In the genomic region with DNA sequence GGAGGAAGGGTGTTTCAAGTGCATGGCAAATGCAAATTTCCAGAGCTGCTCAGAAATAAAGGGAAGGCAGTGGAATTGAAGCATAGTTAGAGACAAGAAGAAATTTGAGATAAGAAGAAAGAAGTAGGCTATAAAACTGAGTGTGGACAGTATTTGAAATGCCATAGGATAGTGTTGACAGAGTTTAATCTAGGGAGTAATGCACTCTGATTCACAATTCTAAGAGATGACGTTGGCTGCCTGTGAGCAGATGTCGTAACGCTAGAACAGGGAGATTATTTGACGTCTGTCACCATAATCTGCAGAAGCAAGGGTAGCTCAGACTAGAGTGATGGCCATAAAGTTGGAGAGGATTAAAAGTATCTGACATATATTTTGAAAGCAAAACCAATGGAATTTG, we compare ENCODE assay signal across 20 cellular contexts.
DNase-seq lines count a peak whose midpoint lies in the region; ATAC-seq and TF ChIP-seq lines count a peak whose summit lies in the region.
"Had no signal": no experiment of that assay in that cellular context is flagged by ENCODE, and none has a peak within 500 bp of the region (broad histone marks: within the 10 kb centered on the region; RNA-seq: fewer than 3 reads in every experiment).

No MANE protein-coding gene starts in this region.

- no peaks in the 10 kb centered on the region for H3F3A ChIP-seq in PC-3 (ENCODE audit: low read length, unreplicated experiment)

- TF ChIP-seq CTCF in heart left ventricle (IDR thresholded peaks at IDR 0.05) (no peak), hepatocyte (IDR thresholded peaks at IDR 0.05; ENCODE audit: poor library complexity) (no peak), PC-3 (conservative IDR thresholded peaks at IDR 0.05; ENCODE audit: low read depth, low read length) (no peak)

- no peak for TF ChIP-seq POLR2A in heart left ventricle (IDR thresholded peaks at IDR 0.05)

- no peaks in the 10 kb centered on the region for H3K4me1 ChIP-seq in heart left ventricle
- no peaks in the 10 kb centered on the region for H3K4me1 ChIP-seq in hepatocyte (ENCODE audit: insufficient read depth)
- H3K4me1 ChIP-seq in PC-3 (ENCODE audit: insufficient read depth, low read length): no peaks in the 10 kb centered on the region
- H3K4me1 ChIP-seq: BLaER1 had no signal

- H3K36me3 ChIP-seq in heart left ventricle: no peaks in the 10 kb centered on the region
- no peaks in the 10 kb centered on the region for H3K36me3 ChIP-seq in hepatocyte (replicated peaks; ENCODE audit: insufficient read depth, low read depth)
- H3K36me3 ChIP-seq in PC-3 (ENCODE audit: low read depth, low read length): no peaks in the 10 kb centered on the region
- H3K36me3 ChIP-seq: BLaER1 had no signal

- no peaks in the 10 kb centered on the region for H3K9me2 ChIP-seq in hepatocyte (replicated peaks; ENCODE audit: insufficient read depth)
- no peaks in the 10 kb centered on the region for H3K9me2 ChIP-seq in PC-3 (replicated peaks; ENCODE audit: low read length)

- ATAC-seq in left cardiac atrium: peak; percentile 34 to 85
- ATAC-seq in heart left ventricle: no peak
- ATAC-seq in HG03196 (IDR thresholded peaks at IDR 0.05; ENCODE audit: unreplicated experiment): no peak
- no peak for ATAC-seq in GM21723 (IDR thresholded peaks at IDR 0.05; ENCODE audit: unreplicated experiment)
- ATAC-seq in PC-3: no peak
- ATAC-seq: CD8-positive, alpha-beta T cell; GM12878; GM23338; HCT116 had no signal

- POLR2A ChIA-PET in PC-3 (lab: Charles Lee; ENCODE audit: unreplicated experiment): no interaction called here

- H3K79me2 ChIP-seq in hepatocyte (no peaks in the 10 kb centered on the region), PC-3 (ENCODE audit: low read length) (no peaks in the 10 kb centered on the region)

- CTCF ChIA-PET in PC-3 (lab: Charles Lee): no interaction called here

- H3K4me3 ChIP-seq in heart left ventricle (no peak overlapping the region), hepatocyte (no peak overlapping the region), PC-3 (ENCODE audit: low read length) (no peak overlapping the region)
- H3K4me3 ChIP-seq: BLaER1, GM12878, GM23338 had no signal

- H3K27ac ChIP-seq in heart left ventricle (no peak overlapping the region), hepatocyte (no peak overlapping the region), PC-3 (ENCODE audit: low read length) (no peak overlapping the region)
- H3K27ac ChIP-seq: 22Rv1, BLaER1, C4-2B had no signal

- H4K20me1 ChIP-seq in hepatocyte (ENCODE audit: insufficient read depth, poor library complexity, severe bottlenecking): no peaks in the 10 kb centered on the region
- H4K20me1 ChIP-seq in PC-3 (ENCODE audit: low read length): no peaks in the 10 kb centered on the region
- H4K20me1 ChIP-seq: BLaER1 had no signal

- peaks cover 0 to 29% (median 0%) of the 10 kb centered on the region in 9 donors for H3K27me3 ChIP-seq in heart left ventricle
- H3K27me3 ChIP-seq in hepatocyte: peaks cover 3% of the 10 kb centered on the region
- H3K27me3 ChIP-seq in PC-3 (ENCODE audit: low read length): no peaks in the 10 kb centered on the region; the same call in 1 of the 2 replicates
- H3K27me3 ChIP-seq: BLaER1 had no signal

- H3K4me2 ChIP-seq in hepatocyte (no peak overlapping the region), PC-3 (ENCODE audit: low read length) (no peak overlapping the region)
- H3K4me2 ChIP-seq: BLaER1, GM23338 had no signal

- H3K9me3 ChIP-seq in heart left ventricle: no peaks in the 10 kb centered on the region
- H3K9me3 ChIP-seq in hepatocyte (ENCODE audit: low read depth): no peaks in the 10 kb centered on the region
- peaks cover under 1% of the 10 kb centered on the region for H3K9me3 ChIP-seq in PC-3 (ENCODE audit: low read length)
- H3K9me3 ChIP-seq: BLaER1 had no signal

- WGBS in heart left ventricle, 4 donors: 33 to 43% (median 38%) methylated on average over 4 of the region's 4 CpGs
- 15% methylated on average over 4 of the region's 4 CpGs for WGBS in hepatocyte (ENCODE audit: low lambda C conversion rate, missing lambda C conversion rate)

- DNase-seq in left cardiac atrium (no peak), heart left ventricle (no peak), NCI-H82 treated with DMSO at 0.1 percent for 48 hours (lab: John Stamatoyannopoulos, UW; ENCODE audit: unreplicated experiment) (peak; percentile 39), hepatocyte (ENCODE audit: low spot score) (peak; percentile 20), PC-3 (no peak)
- DNase-seq: CD4-positive, CD25-positive, alpha-beta regulatory T cell; CD8-positive, alpha-beta T cell; DMS 273 treated with DMSO at 0.1 percent for 48 hours; DMS79; EL; GDM1; H9 had no signal

- no TSS peak for BruUV-seq in PC-3 (replicated peaks; lab: Mats Ljungman, UMichigan)

- no peak overlapping the region for H3K9ac ChIP-seq in PC-3 (ENCODE audit: low read length)
- H3K9ac ChIP-seq: BLaER1 had no signal

- H2AFZ ChIP-seq in hepatocyte (no peak overlapping the region), PC-3 (ENCODE audit: low read length) (no peak overlapping the region)
- H2AFZ ChIP-seq: GM23338 had no signal

- intact Hi-C loops in left cardiac atrium (cut with DNase I): no loop called here
- intact Hi-C loops in heart left ventricle (cut with DNase I): no loop called here
- intact Hi-C loops in PC-3 (cut with micrococcal nuclease): no loop called here

Comparison
In these comparisons a context has a peak if more than half of its experiments do, and no peak if none do; other contexts are left out.
1. ATAC-seq: peak in left cardiac atrium (2 of 2); none in heart left ventricle (0 of 4), HG03196 (single experiment), GM21723 (single experiment) and PC-3 (single experiment).
2. DNase-seq: peak in NCI-H82 treated with DMSO at 0.1 percent for 48 hours (single experiment) and hepatocyte (single experiment); none in left cardiac atrium (single experiment), heart left ventricle (0 of 5) and PC-3 (single experiment).